8 cellular contexts compared by ENCODE assay signal in genomic region chr11:6568191-6568918, GRCh38. TPM values are rescaled to one million over a fixed set of nuclear protein-coding genes. Genes with fewer than 3 reads are reported as not detected.
DNase-seq lines count a peak whose midpoint lies in the region; ATAC-seq and TF ChIP-seq lines count a peak whose summit lies in the region.

No MANE protein-coding gene starts in this region.

- no peaks in the 10 kb centered on the region for H3K4me1 Mint-ChIP-seq in mesothelial cell of epicardium

- ATAC-seq in GM19035 (IDR thresholded peaks at IDR 0.05; ENCODE audit: unreplicated experiment) (no peak), HG03469 (IDR thresholded peaks at IDR 0.05; ENCODE audit: unreplicated experiment) (no peak)

- no peaks in the 10 kb centered on the region for H3K27me3 ChIP-seq in MG63

- no peak for TF ChIP-seq CTCF in mesothelial cell of epicardium (IDR thresholded peaks at IDR 0.05; ENCODE audit: unreplicated experiment)

- H3K27me3 Mint-ChIP-seq in mesothelial cell of epicardium (ENCODE audit: low read depth) = no peaks in the 10 kb centered on the region

- peak overlapping the region; percentile 45 for H3K27ac Mint-ChIP-seq in mesothelial cell of epicardium

- H3K4me3 Mint-ChIP-seq in mesothelial cell of epicardium = no peak overlapping the region

- peaks cover 10% of the 10 kb centered on the region for H3K36me3 Mint-ChIP-seq in mesothelial cell of epicardium

- peak; percentile 46 for DNase-seq in COR-L47 (lab: John Stamatoyannopoulos, UW)
- DNase-seq in MG63 = peak; percentile 56
- DNase-seq in cerebellum (ENCODE audit: low spot score) = peak; percentile 37
- DNase-seq in mesothelial cell of epicardium (ENCODE audit: low spot score in 2 of 2, unreplicated experiment in 2 of 2) = no peak
- no peak for DNase-seq in activated CD8-positive, alpha-beta memory T cell treated with anti-CD3 and anti-CD28 coated beads, Interleukin-2, amount 50 U/mL, for 48 hours
- DNase-seq in NCI-H1048 (lab: John Stamatoyannopoulos, UW) = no peak

- H3K4me3 ChIP-seq in MG63 = no peak overlapping the region

- H3K9me3 ChIP-seq in MG63 = no peaks in the 10 kb centered on the region

- peaks cover 3% of the 10 kb centered on the region for H3K36me3 ChIP-seq in MG63

- H3K9me3 Mint-ChIP-seq in mesothelial cell of epicardium = no peaks in the 10 kb centered on the region

RNA-seq across cellular contexts. Expression of gene RRP8, which starts 35.1 kb away (rescaled TPM):
- total RNA-seq in MG63 (2014; rRNA removed; shearing (Covaris generic); ENCODE audit: low replicate concordance) = 21.1 and 32.9 TPM in 2 replicates
- total RNA-seq in cerebellum (16.9 TPM), mesothelial cell of epicardium (18.6 to 22.5 TPM (median 21.0 TPM) in 3 replicates)

RNA-seq across cellular contexts. Expression of gene ILK, which starts 35.2 kb away (rescaled TPM):
- total RNA-seq in MG63 (2014; rRNA removed; shearing (Covaris generic); ENCODE audit: low replicate concordance) = 92.9 and 136 TPM in 2 replicates
- total RNA-seq in cerebellum (45.5 TPM), mesothelial cell of epicardium (127 to 144 TPM (median 130 TPM) in 3 replicates)

RNA-seq across cellular contexts. Expression of gene TAF10, which starts 43.7 kb away (rescaled TPM):
- total RNA-seq in MG63 (2014; rRNA removed; shearing (Covaris generic); ENCODE audit: low replicate concordance) = 59.5 and 111 TPM in 2 replicates
- total RNA-seq in cerebellum = 11.3 TPM
- total RNA-seq in mesothelial cell of epicardium = 112 to 119 TPM (median 115 TPM) in 3 replicates

RNA-seq across cellular contexts. Expression of gene TPP1, which starts 50.9 kb away (rescaled TPM):
- 2.5 and 15.2 TPM in 2 replicates for total RNA-seq in MG63 (2014; rRNA removed; shearing (Covaris generic); ENCODE audit: low replicate concordance)
- 19.1 TPM for total RNA-seq in cerebellum
- 45.8 to 50.1 TPM (median 46.0 TPM) in 3 replicates for total RNA-seq in mesothelial cell of epicardium

Comparison
In these comparisons a context has a peak if more than half of its experiments do, and no peak if none do; other contexts are left out.
1. DNase-seq: peak in COR-L47 (single experiment), MG63 (single experiment) and cerebellum (single experiment); none in mesothelial cell of epicardium (0 of 2), activated CD8-positive, alpha-beta memory T cell treated with anti-CD3 and anti-CD28 coated beads, Interleukin-2, amount 50 U/mL, for 48 hours (single experiment) and NCI-H1048 (single experiment).